In genomic region chr2:206115026-206115578, GRCh38 we compare ENCODE assay signal across 1 cellular context.
TF ChIP-seq lines count a peak whose summit lies in the region.

No MANE protein-coding gene starts in this region.

TF ChIP-seq in HEK293, 187 proteins besides CTCF, POLR2A, EP300 and RAD21 (continued from another document):
- TF ChIP-seq ZNF580 (tag by site-specific recombination; IDR thresholded peaks at IDR 0.05): no peak
